ENCODE assay signal across 7 cellular contexts in the genomic region with DNA sequence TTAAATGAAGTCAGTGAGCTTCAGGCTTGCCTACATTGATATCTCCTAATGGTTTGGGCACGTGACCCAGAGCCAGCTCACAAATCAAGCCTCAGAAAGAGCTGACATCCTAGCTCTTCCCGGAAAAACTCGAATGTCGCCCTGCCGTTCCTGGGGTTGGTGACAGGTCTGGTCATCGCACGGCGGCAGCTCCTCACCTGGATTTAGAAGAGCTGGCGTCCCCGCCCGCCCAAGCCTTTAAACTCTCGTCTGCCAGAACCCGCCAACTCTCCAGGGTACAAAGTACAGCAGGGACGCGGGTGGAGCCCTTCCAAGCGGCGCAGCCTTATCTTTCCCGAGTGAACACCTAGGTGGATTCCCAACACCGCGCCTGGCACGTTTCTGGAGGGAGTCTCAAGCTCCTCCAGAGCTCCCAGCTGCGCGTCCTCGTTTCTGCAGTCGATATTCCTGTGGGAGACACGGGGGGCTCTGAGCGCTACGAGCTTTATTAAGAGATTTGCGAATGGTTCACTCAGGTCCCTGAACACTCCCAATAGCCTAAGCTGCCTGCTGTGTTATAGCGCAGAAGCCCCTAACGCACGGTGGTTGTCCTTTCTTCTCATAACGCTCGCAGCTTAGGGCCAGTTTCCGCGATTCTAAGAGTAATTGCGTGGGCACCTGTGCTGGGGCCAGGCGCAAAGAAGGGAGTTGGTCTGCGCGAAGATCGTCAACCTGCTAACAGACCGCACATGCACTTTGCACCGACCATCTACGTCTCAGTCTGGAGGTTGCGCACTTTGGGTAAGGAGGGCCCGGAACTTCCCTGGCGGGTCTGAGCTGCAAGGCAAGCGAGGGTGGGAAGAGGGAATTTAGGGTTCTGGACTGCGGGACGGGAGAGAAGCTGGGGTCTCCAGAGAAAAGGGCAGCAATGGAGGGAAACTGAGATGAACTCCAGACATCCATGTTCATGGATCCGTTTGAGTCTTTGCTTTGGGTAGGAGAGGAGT. TPM values are rescaled to one million over a fixed set of nuclear protein-coding genes. Genes with fewer than 3 reads are reported as not detected.
DNase-seq lines count a peak whose midpoint lies in the region; ATAC-seq, FAIRE-seq and TF ChIP-seq lines count a peak whose summit lies in the region.

Gene SSTR1, plus strand, starts transcription at position 75 of the 986 bp plus-strand sequence. CDS start 1,486 bp downstream, outside the sequence.

- no peak for DNase-seq in HFF-Myc (ENCODE audit: extremely low read depth, low read depth)
- peak; percentile 9 for DNase-seq in adipocyte (ENCODE audit: low read depth)
- DNase-seq in keratinocyte (ENCODE audit: low read depth, low spot score): no peak
- DNase-seq in stimulated activated naive CD8-positive, alpha-beta T cell treated with anti-CD3 and anti-CD28 coated beads, Interleukin-15, amount 100 ng/mL, for 72 hours: no peak
- DNase-seq in GM13976 (ENCODE audit: low spot score): no peak
- DNase-seq in RPMI8226: no peak

- H3K27me3 Mint-ChIP-seq in stimulated activated naive CD8-positive, alpha-beta T cell treated with anti-CD3 and anti-CD28 coated beads, Interleukin-15, amount 100 ng/mL, for 72 hours: peaks cover 58% of the 10 kb centered on the region

- H3K9me1 ChIP-seq in keratinocyte (ENCODE audit: control insufficient read depth, extremely low read depth, insufficient read depth, low read length): no peaks in the 10 kb centered on the region

- H3K27ac ChIP-seq in keratinocyte (ENCODE audit: control insufficient read depth, insufficient read depth, low read length): no peak within 1 kb of the TSS

- H3K27ac Mint-ChIP-seq in stimulated activated naive CD8-positive, alpha-beta T cell treated with anti-CD3 and anti-CD28 coated beads, Interleukin-15, amount 100 ng/mL, for 72 hours: no peak within 1 kb of the TSS

- no peak for TF ChIP-seq CTCF in HFF-Myc (IDR thresholded peaks at IDR 0.05; ENCODE audit: low read depth, low read length, missing control alignments)
- TF ChIP-seq CTCF in keratinocyte (optimal IDR thresholded peaks at IDR 0.05 in 1 of 3, IDR thresholded peaks at IDR 0.05 in 1 of 3, conservative IDR thresholded peaks at IDR 0.05 in 1 of 3; ENCODE audit: extremely low read depth in 1 of 3, insufficient read depth in 2 of 3, low read length in 3 of 3): no peak
- no peak for TF ChIP-seq CTCF in GM13976 (IDR thresholded peaks at IDR 0.05; ENCODE audit: borderline replicate concordance, control extremely low read depth, extremely low read depth, insufficient read depth, missing control alignments)

- dilution Hi-C loops in keratinocyte (cut with MboI; ENCODE audit: extremely low pct_ligation_motif_present, low sequenced_read_pairs): no loop called here

- H3K79me2 ChIP-seq in keratinocyte (ENCODE audit: control insufficient read depth, insufficient read depth, low read length): no peaks in the 10 kb centered on the region

- H3K36me3 ChIP-seq in adipocyte (ENCODE audit: control insufficient read depth, insufficient read depth, low read length, severe bottlenecking): no peaks in the 10 kb centered on the region
- no peaks in the 10 kb centered on the region for H3K36me3 ChIP-seq in keratinocyte (ENCODE audit: control insufficient read depth in 2 of 2, extremely low read depth in 1 of 2, insufficient read depth in 2 of 2, low read length in 2 of 2)

- no peak within 1 kb of the TSS for H2AFZ ChIP-seq in keratinocyte (ENCODE audit: control insufficient read depth, low read length)

- H3K9me3 ChIP-seq in adipocyte (ENCODE audit: control insufficient read depth, low read length) (peaks cover 5% of the 10 kb centered on the region), keratinocyte (ENCODE audit: control insufficient read depth, low read depth, low read length) (peaks cover 7% of the 10 kb centered on the region)

- H3K4me1 Mint-ChIP-seq in stimulated activated naive CD8-positive, alpha-beta T cell treated with anti-CD3 and anti-CD28 coated beads, Interleukin-15, amount 100 ng/mL, for 72 hours: peaks cover 42% of the 10 kb centered on the region

- peaks cover 2% of the 10 kb centered on the region for H4K20me1 ChIP-seq in keratinocyte (ENCODE audit: control insufficient read depth, extremely low read depth, insufficient read depth, low read length)

- ATAC-seq in stimulated activated naive CD8-positive, alpha-beta T cell treated with anti-CD3 and anti-CD28 coated beads, Interleukin-15, amount 100 ng/mL, for 72 hours: peak; percentile 15
- ATAC-seq in GM21515 (IDR thresholded peaks at IDR 0.05; ENCODE audit: unreplicated experiment): no peak

- H3K4me1 ChIP-seq in adipocyte (ENCODE audit: control insufficient read depth, insufficient read depth, low read length) (peaks cover 11% of the 10 kb centered on the region), keratinocyte (ENCODE audit: control insufficient read depth, extremely low read depth, insufficient read depth, low read length) (peaks cover 20% of the 10 kb centered on the region)

- no peak within 1 kb of the TSS for H3K9ac ChIP-seq in adipocyte (ENCODE audit: low read length)
- H3K9ac ChIP-seq in keratinocyte (ENCODE audit: control insufficient read depth, extremely low read depth, insufficient read depth, low read length): no peak within 1 kb of the TSS

- in situ Hi-C loops in GM13976 (cut with MboI; ENCODE audit: low sequenced_read_pairs, unreplicated experiment): no loop called here

- peak within 1 kb of the TSS; percentile 57 to 82 for H3K4me3 Mint-ChIP-seq in stimulated activated naive CD8-positive, alpha-beta T cell treated with anti-CD3 and anti-CD28 coated beads, Interleukin-15, amount 100 ng/mL, for 72 hours

- peak within 1 kb of the TSS; percentile 86 for H3K4me2 ChIP-seq in keratinocyte (ENCODE audit: control insufficient read depth, extremely low read depth, insufficient read depth, low read depth, low read length)

- H3K27me3 ChIP-seq in adipocyte (replicated peaks; ENCODE audit: control insufficient read depth, insufficient read depth, low read length) (peaks cover 38% of the 10 kb centered on the region), keratinocyte (ENCODE audit: control insufficient read depth, extremely low read depth, insufficient read depth, low read length) (peaks cover 50% of the 10 kb centered on the region)

- H3K4me3 ChIP-seq in HFF-Myc (replicated peaks; ENCODE audit: low read depth, low read length): peak within 1 kb of the TSS; percentile 51
- H3K4me3 ChIP-seq in adipocyte (ENCODE audit: low read length): peak within 1 kb of the TSS; percentile 75
- peak within 1 kb of the TSS in 1 of 3 experiments; percentile 64 for H3K4me3 ChIP-seq in keratinocyte (ENCODE audit: control insufficient read depth in 2 of 3, extremely low read depth in 1 of 3, insufficient read depth in 2 of 3, low read depth in 1 of 3, low read length in 3 of 3)

- no peak for FAIRE-seq in keratinocyte (lab: Jason Lieb, UNC)

- H3K9me3 Mint-ChIP-seq in stimulated activated naive CD8-positive, alpha-beta T cell treated with anti-CD3 and anti-CD28 coated beads, Interleukin-15, amount 100 ng/mL, for 72 hours: no peaks in the 10 kb centered on the region

RNA-seq across cellular contexts. Expression of gene SSTR1, which starts in this region (rescaled TPM):
- polyA plus RNA-seq in keratinocyte: 0.03 to 0.05 TPM in 2 of 3 replicates, not detected in the other
- polyA plus RNA-seq in keratinocyte (2011; ENCODE audit: low read depth): not detected
- 0.05 and 0.06 TPM in 2 replicates for polyA plus RNA-seq in keratinocyte (2011; cell fraction: cytosol; rRNA removed)
- 0.31 and 0.35 TPM in 2 replicates for polyA plus RNA-seq in keratinocyte (2011; cell fraction: nucleus; rRNA removed)
- polyA plus RNA-seq in keratinocyte (2012; ENCODE audit: low replicate concordance): not detected in 2 replicates
- polyA minus RNA-seq in keratinocyte: 0.06 TPM in 1 of 3 replicates, not detected in the others
- polyA minus RNA-seq in keratinocyte (2011; cell fraction: cytosol; rRNA and poly(A)+ RNA removed): 1.3 TPM
- 0.42 and 0.78 TPM in 2 replicates for polyA minus RNA-seq in keratinocyte (2011; cell fraction: nucleus; rRNA and poly(A)+ RNA removed)
